ENCODE assay signal across 8 cellular contexts in genomic region chr22:38870791-38871359, GRCh38. TPM values are rescaled to one million over a fixed set of nuclear protein-coding genes. Genes with fewer than 3 reads are reported as not detected.
A peak's percentile ranks its signal among the peaks of the same experiment; 100 is the strongest.
DNase-seq lines count a peak whose midpoint lies in the region; ATAC-seq and TF ChIP-seq lines count a peak whose summit lies in the region.

No MANE protein-coding gene starts in this region.

- H3K36me3 ChIP-seq in mammary epithelial cell (ENCODE audit: insufficient read depth, low read length) (peaks cover 2% of the 10 kb centered on the region), vagina (peaks cover 0 to 20% of the 10 kb centered on the region in 2 donors)

- peak overlapping the region; percentile 100 for H3K4me2 ChIP-seq in mammary epithelial cell (ENCODE audit: insufficient read depth, low read depth, low read length)

- dilution Hi-C loops in mammary epithelial cell (cut with HindIII; ENCODE audit: low sequenced_read_pairs) = no loop called here

- H4K20me1 ChIP-seq in mammary epithelial cell (ENCODE audit: insufficient read depth, low read length) = no peaks in the 10 kb centered on the region

- H3K27ac ChIP-seq in mammary epithelial cell (ENCODE audit: insufficient read depth, low read depth, low read length) (peak overlapping the region; percentile 36), vagina (peak overlapping the region; percentile 97)

- H3K9ac ChIP-seq in mammary epithelial cell (ENCODE audit: insufficient read depth, low read length) = peak overlapping the region; percentile 73

- DNase-seq in cardiac septum (ENCODE audit: low spot score) (peak; percentile 29), left ventricle myocardium superior (no peak), mammary epithelial cell (no peak), vagina (ENCODE audit: extremely low spot score in 2 of 2) (peak; percentile 55 to 83), cerebellum (ENCODE audit: low spot score) (no peak)

- TF ChIP-seq CTCF in mammary epithelial cell (conservative IDR thresholded peaks at IDR 0.05 in 1 of 2, IDR thresholded peaks at IDR 0.05 in 1 of 2; ENCODE audit: extremely low read depth in 1 of 2, insufficient read depth in 1 of 2, low read depth in 1 of 2, low read length in 2 of 2) = no peak
- TF ChIP-seq CTCF in vagina (IDR thresholded peaks at IDR 0.05) = no peak

- H3K4me3 ChIP-seq in mammary epithelial cell (replicated peaks in 1 of 3; ENCODE audit: insufficient read depth in 1 of 3, low read depth in 2 of 3, low read length in 3 of 3) (peak overlapping the region; percentile 68 to 83 (median 76)), mononuclear cell (ENCODE audit: low read length) (peak overlapping the region; percentile 85), vagina (peak overlapping the region; percentile 79 to 80)

- no peaks in the 10 kb centered on the region for H3K27me3 ChIP-seq in mammary epithelial cell (ENCODE audit: insufficient read depth, low read length)
- no peaks in the 10 kb centered on the region for H3K27me3 ChIP-seq in mononuclear cell (ENCODE audit: insufficient read depth, low read length)
- H3K27me3 ChIP-seq in vagina = no peaks in the 10 kb centered on the region

- H3K79me2 ChIP-seq in mammary epithelial cell (ENCODE audit: insufficient read depth, low read length) = peaks cover 7% of the 10 kb centered on the region

- WGBS in mammary epithelial cell (ENCODE audit: low coverage, missing lambda C conversion rate) = 9% methylated on average over 1 of the region's 2 CpGs

- H2AFZ ChIP-seq in mammary epithelial cell (ENCODE audit: low read depth, low read length) = peak overlapping the region; percentile 99

- ATAC-seq in left ventricle myocardium superior (no peak), HG02759 (IDR thresholded peaks at IDR 0.05; ENCODE audit: unreplicated experiment) (no peak), GM18520 (IDR thresholded peaks at IDR 0.05; ENCODE audit: unreplicated experiment) (no peak)

- H3K9me3 ChIP-seq in mammary epithelial cell (replicated peaks; ENCODE audit: insufficient read depth, low read length) = no peaks in the 10 kb centered on the region
- H3K9me3 ChIP-seq in mononuclear cell (ENCODE audit: low read depth, low read length) = no peaks in the 10 kb centered on the region
- H3K9me3 ChIP-seq in vagina = no peaks in the 10 kb centered on the region

- no peak for TF ChIP-seq POLR2A in vagina (IDR thresholded peaks at IDR 0.05)

- CTCF ChIA-PET in mammary epithelial cell (lab: Charles Lee; ENCODE audit: low non-redundant PET) = interaction anchor here (0.7 to 1.1 kb wide), 2 partner anchors 15 to 111 kb away, joined by 3 to 5 read pairs; no protein-coding TSS in a partner anchor

- intact Hi-C loops in cardiac septum (cut with DNase I) = loop anchor here (2.0 to 10.0 kb wide), 2 partner anchors 132 to 654 kb away; partner anchors contain the start of gene ATF4
- intact Hi-C loops in left ventricle myocardium superior (cut with micrococcal nuclease) = loop anchor here (10.0 kb wide), 1 partner anchor 54 kb away; no protein-coding TSS in a partner anchor
- intact Hi-C loops in mammary epithelial cell (cut with micrococcal nuclease) = loop anchor here (1.0 to 5.0 kb wide), 8 partner anchors 51 to 436 kb away; no protein-coding TSS in a partner anchor
- intact Hi-C loops in vagina (cut with DNase I) = no loop called here

- BruUV-seq in mammary epithelial cell (replicated peaks; lab: Mats Ljungman, UMichigan) = no TSS peak

- H3K4me1 ChIP-seq in mammary epithelial cell (ENCODE audit: insufficient read depth, low read length) (peaks cover 27% of the 10 kb centered on the region), mononuclear cell (ENCODE audit: insufficient read depth, low read length) (peaks cover 35% of the 10 kb centered on the region), vagina (peaks cover 57% of the 10 kb centered on the region)

- in situ Hi-C loops in mammary epithelial cell (cut with MboI; ENCODE audit: low sequenced_read_pairs in 2 of 2) = loop anchor here (5.0 to 25.0 kb wide), 5 partner anchors 131 to 441 kb away; partner anchors contain the start of gene RPL3 (in 1 of the 2)

RNA-seq across cellular contexts. Expression of gene CBX6, which starts 1.1 kb away (rescaled TPM):
- total RNA-seq in cardiac septum (60.3 TPM), left ventricle myocardium superior (37.1 TPM), mammary epithelial cell (10 to 100 TPM; 32.3 to 55.7 TPM), mononuclear cell (28.7 TPM), vagina (31.7 TPM), cerebellum (27.4 TPM)
- polyA plus RNA-seq in mammary epithelial cell = 17.2 TPM
- polyA minus RNA-seq in mammary epithelial cell = 49.3 TPM

RNA-seq across cellular contexts. Expression of gene NPTXR, which starts 27.0 kb away (rescaled TPM):
- 23.5 TPM for total RNA-seq in cardiac septum
- total RNA-seq in left ventricle myocardium superior = 23.4 TPM
- 1 to 10 TPM; 1.3 to 3.5 TPM for total RNA-seq in mammary epithelial cell
- 1.1 TPM for polyA plus RNA-seq in mammary epithelial cell
- polyA minus RNA-seq in mammary epithelial cell = 2.9 TPM
- total RNA-seq in mononuclear cell = 0.94 TPM
- total RNA-seq in vagina = 9.3 TPM
- 8.7 TPM for total RNA-seq in cerebellum

Comparison
In these comparisons a context has a peak if more than half of its experiments do, and no peak if none do; other contexts are left out.
1. DNase-seq: peak in cardiac septum (single experiment) and vagina (2 of 2); none in left ventricle myocardium superior (single experiment), mammary epithelial cell (single experiment) and cerebellum (single experiment).
2. Peak in every context shown above with its lines, with median percentiles within 50 percentile points of each other: H3K4me3 ChIP-seq.